ENCODE assay signal across 15 cellular contexts in the genomic region with DNA sequence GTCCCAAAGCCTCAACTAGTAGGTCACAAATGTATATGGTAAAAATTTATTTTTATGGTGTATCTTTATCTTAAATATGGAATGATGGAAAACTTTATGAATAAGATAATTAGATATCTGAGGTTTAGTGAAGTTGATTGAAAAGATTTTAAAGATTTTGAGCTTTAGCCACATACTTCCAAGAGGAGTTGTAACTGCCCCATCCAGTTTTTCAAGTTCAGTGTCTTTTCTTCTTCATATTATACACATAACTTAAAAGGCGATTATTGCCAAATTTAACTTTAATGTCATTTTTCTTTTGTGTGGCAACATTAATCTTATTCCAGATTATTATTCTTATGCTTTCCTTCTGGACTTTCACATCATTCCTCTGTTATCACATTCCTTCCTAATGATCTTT.
A peak's percentile ranks its signal among the peaks of the same experiment; 100 is the strongest.
DNase-seq lines count a peak whose midpoint lies in the region; ATAC-seq and TF ChIP-seq lines count a peak whose summit lies in the region.
"Had no signal": no experiment of that assay in that cellular context is flagged by ENCODE, and none has a peak within 500 bp of the region (broad histone marks: within the 10 kb centered on the region; RNA-seq: fewer than 3 reads in every experiment).

No MANE protein-coding gene starts in this region.

- peak; percentile 33 for ATAC-seq in esophagus mucosa
- ATAC-seq: A549, HCT116 had no signal

- no peaks in the 10 kb centered on the region for H3K36me3 Mint-ChIP-seq in type B pancreatic cell
- H3K36me3 Mint-ChIP-seq: CD14-positive monocyte; CD8-positive, alpha-beta memory T cell had no signal

- H3K9me3 Mint-ChIP-seq in type B pancreatic cell = peaks cover 9% of the 10 kb centered on the region

- peak overlapping the region; percentile 50 for H3K27ac Mint-ChIP-seq in type B pancreatic cell
- H3K27ac Mint-ChIP-seq: CD14-positive monocyte; CD8-positive, alpha-beta memory T cell had no signal

- DNase-seq in HT-29 (ENCODE audit: low spot score) (peak; percentile 37), LNCaP clone FGC (ENCODE audit: low read depth) (peak; percentile 8), type B pancreatic cell (ENCODE audit: extremely low spot score, unreplicated experiment) (no peak), cerebellum (ENCODE audit: low spot score) (no peak)
- DNase-seq in activated effector memory CD4-positive, alpha-beta T cell treated with anti-CD3 and anti-CD28 coated beads, Interleukin-2, amount 50 U/mL, for 16 hours = no peak
- DNase-seq: BE2C; Caco-2; CD8-positive, alpha-beta memory T cell; DMS79 treated with DMSO at 0.1 percent for 48 hours; EL; GM23248 had no signal

- H3K4me3 ChIP-seq in LNCaP clone FGC (ENCODE audit: low read depth, low read length) = no peak overlapping the region
- H3K4me3 ChIP-seq: A549, GM23248 had no signal

- H3K4me1 Mint-ChIP-seq in type B pancreatic cell (ENCODE audit: unreplicated experiment) = peaks cover 10% of the 10 kb centered on the region
- H3K4me1 Mint-ChIP-seq: CD14-positive monocyte; CD8-positive, alpha-beta memory T cell had no signal

- TF ChIP-seq CTCF in LNCaP clone FGC (IDR thresholded peaks at IDR 0.05; ENCODE audit: control insufficient read depth, extremely low read depth, insufficient read depth) (no peak), type B pancreatic cell (conservative IDR thresholded peaks at IDR 0.05) (no peak)

- H3K27me3 Mint-ChIP-seq in type B pancreatic cell = no peaks in the 10 kb centered on the region
- H3K27me3 Mint-ChIP-seq: CD8-positive, alpha-beta memory T cell had no signal

- H3K4me3 Mint-ChIP-seq in type B pancreatic cell = no peak overlapping the region
- H3K4me3 Mint-ChIP-seq: CD14-positive monocyte; CD8-positive, alpha-beta memory T cell had no signal

Comparison
In these comparisons a context has a peak if more than half of its experiments do, and no peak if none do; other contexts are left out.
1. DNase-seq: peak in HT-29 (single experiment) and LNCaP clone FGC (single experiment); none in type B pancreatic cell (single experiment), cerebellum (single experiment) and activated effector memory CD4-positive, alpha-beta T cell treated with anti-CD3 and anti-CD28 coated beads, Interleukin-2, amount 50 U/mL, for 16 hours (single experiment).